ENCODE assay signal across 17 cellular contexts in genomic region chr5:35899805-35900204, GRCh38. TPM values are rescaled to one million over a fixed set of nuclear protein-coding genes. Genes with fewer than 3 reads are reported as not detected.
DNase-seq lines count a peak whose midpoint lies in the region; ATAC-seq, FAIRE-seq and TF ChIP-seq lines count a peak whose summit lies in the region.
"Had no signal": no experiment of that assay in that cellular context is flagged by ENCODE, and none has a peak within 500 bp of the region (broad histone marks: within the 10 kb centered on the region; RNA-seq: fewer than 3 reads in every experiment).

No MANE protein-coding gene starts in this region.

- CTCF ChIA-PET in GM12878 (lab: Yijun Ruan, JAX): interaction anchor here (0.9 to 2.7 kb wide), 8 partner anchors 9 to 463 kb away, joined by 3 to 13 read pairs (median 6); no protein-coding TSS in a partner anchor

- peaks cover 46% of the 10 kb centered on the region for H3K4me1 ChIP-seq in GM12878 (ENCODE audit: control insufficient read depth, insufficient read depth, low read length)
- H3K4me1 ChIP-seq: foreskin keratinocyte had no signal

- TF ChIP-seq CTCF in GM06990 (IDR thresholded peaks at IDR 0.05; ENCODE audit: insufficient read depth, low read length, poor library complexity, severe bottlenecking): no peak
- TF ChIP-seq CTCF in GM12878 (IDR thresholded peaks at IDR 0.05 in 2 of 3, conservative IDR thresholded peaks at IDR 0.05 in 1 of 3; ENCODE audit: control insufficient read depth in 2 of 3, extremely low read depth in 1 of 3, insufficient read depth in 1 of 3, low read depth in 3 of 3, low read length in 3 of 3): no peak
- no peak for TF ChIP-seq CTCF in foreskin fibroblast (IDR thresholded peaks at IDR 0.05; ENCODE audit: low read depth, low read length)

- H3K27ac ChIP-seq in KOPT-K1 (ENCODE audit: low read depth, low read length, poor library complexity, severe bottlenecking) (peak overlapping the region; percentile 80), GM12878 (ENCODE audit: control insufficient read depth, insufficient read depth) (peak overlapping the region; percentile 66)
- H3K27ac ChIP-seq: foreskin keratinocyte, HL-60 had no signal

- H3K79me2 ChIP-seq in GM12878 (ENCODE audit: control insufficient read depth, insufficient read depth, low read length): no peaks in the 10 kb centered on the region

- WGBS in GM12878 (ENCODE audit: insufficient coverage, insufficient replicate concordance, low lambda C conversion rate, missing lambda C conversion rate): 1% methylated on average over 3 of the region's 3 CpGs

- H3K4me3 ChIP-seq in GM06990 (replicated peaks; ENCODE audit: low read depth, low read length) (no peak overlapping the region), GM12878 (no peak overlapping the region), foreskin fibroblast (ENCODE audit: low read depth in 1 of 2, low read length in 2 of 2) (no peak overlapping the region)
- H3K4me3 ChIP-seq: smooth muscle cell had no signal

- H3K36me3 ChIP-seq in GM06990 (ENCODE audit: control insufficient read depth, insufficient read depth, low read length): no peaks in the 10 kb centered on the region
- H3K36me3 ChIP-seq in KOPT-K1 (ENCODE audit: insufficient read depth, low read length): no peaks in the 10 kb centered on the region
- no peaks in the 10 kb centered on the region for H3K36me3 ChIP-seq in GM12878 (ENCODE audit: control insufficient read depth in 2 of 2, insufficient read depth in 2 of 2, low read length in 1 of 2)

- H4K20me1 ChIP-seq in GM12878 (ENCODE audit: control insufficient read depth, insufficient read depth): no peaks in the 10 kb centered on the region

- peak; percentile 37 for ATAC-seq in GM12878
- ATAC-seq in GM18873 (IDR thresholded peaks at IDR 0.05; ENCODE audit: low FRiP score, unreplicated experiment): no peak
- ATAC-seq in GM21360 (IDR thresholded peaks at IDR 0.05; ENCODE audit: unreplicated experiment): no peak
- ATAC-seq: foreskin keratinocyte had no signal

- in situ Hi-C loops in GM12878 (cut with MboI): no loop called here

- RAD21 ChIA-PET in GM12878 (lab: Charles Lee; ENCODE audit: unreplicated experiment): interaction anchor here (0.8 to 3.0 kb wide), 14 partner anchors 15 to 105 kb away, joined by 3 to 13 read pairs (median 4); no protein-coding TSS in a partner anchor

- intact Hi-C loops in GM12878 (cut with micrococcal nuclease; ENCODE audit: unreplicated experiment): no loop called here

- no peak for TF ChIP-seq POLR2A in GM12878 (IDR thresholded peaks at IDR 0.05; ENCODE audit: low read depth, low read length)

- peak; percentile 5 for FAIRE-seq in GM18507 (lab: Jason Lieb, UNC)
- peak; percentile 49 for FAIRE-seq in GM12878 (lab: Jason Lieb, UNC)
- FAIRE-seq in frontal cortex (lab: Jason Lieb, UNC): no peak

- SMC1A ChIA-PET in GM12878 (lab: Charles Lee; ENCODE audit: uncharacterized antibody, unreplicated experiment): interaction anchor here (0.8 to 13.7 kb wide), 8 partner anchors 8 to 670 kb away, joined by 3 to 238 read pairs (median 8); partner anchors contain the start of gene IL7R

- DNase-seq in GM06990 (ENCODE audit: extremely low read depth, insufficient read length) (peak; percentile 46), GM18507 (ENCODE audit: extremely low spot score, insufficient read length, low read depth) (no peak), GM12878 (ENCODE audit: low read depth, low spot score) (no peak), frontal cortex (ENCODE audit: low spot score in 2 of 2) (no peak), foreskin fibroblast (no peak)
- DNase-seq: activated CD4-positive, CD25-positive, alpha-beta regulatory T cell; foreskin keratinocyte; GDM1; NCI-H1930 had no signal

- TF ChIP-seq EP300 in GM12878 (IDR thresholded peaks at IDR 0.05; ENCODE audit: borderline replicate concordance in 1 of 2, control insufficient read depth in 1 of 2, low read depth in 2 of 2, low read length in 2 of 2): 0 out of 4 replicates have a peak, but pooled peaks of 1 of the 2 experiments have one; percentile 27

- TF ChIP-seq RAD21 in GM12878 (IDR thresholded peaks at IDR 0.05; ENCODE audit: insufficient read depth, low read depth, low read length): no peak

- peak overlapping the region; percentile 2; the same call in 1 of the 2 replicates for H2AFZ ChIP-seq in GM12878 (ENCODE audit: control insufficient read depth, low read depth, low read length)

- H3K9me3 ChIP-seq in KOPT-K1 (ENCODE audit: insufficient read depth, low read length, poor library complexity, severe bottlenecking): peaks cover 11% of the 10 kb centered on the region
- no peaks in the 10 kb centered on the region for H3K9me3 ChIP-seq in GM12878 (replicated peaks; ENCODE audit: control insufficient read depth, insufficient read depth, low read length)

- H3K27me3 ChIP-seq in GM06990 (replicated peaks; ENCODE audit: control insufficient read depth, insufficient read depth, low read length): no peaks in the 10 kb centered on the region
- H3K27me3 ChIP-seq in GM12878 (replicated peaks in 1 of 2; ENCODE audit: control insufficient read depth in 2 of 2, insufficient read depth in 2 of 2, low read length in 1 of 2): no peaks in the 10 kb centered on the region
- H3K27me3 ChIP-seq: foreskin keratinocyte had no signal

- no TSS peak for BruUV-seq in GM12878 (replicated peaks; lab: Mats Ljungman, UMichigan)

- POLR2A ChIA-PET in GM12878 (lab: Charles Lee): interaction anchor here (1.0 to 5.6 kb wide), 6 partner anchors 8 to 44 kb away, joined by 3 to 23 read pairs (median 5); partner anchors contain the start of gene IL7R

- no peak overlapping the region for H3K4me2 ChIP-seq in GM12878 (ENCODE audit: control insufficient read depth, insufficient read depth)
- H3K4me2 ChIP-seq: smooth muscle cell had no signal

- no peak overlapping the region for H3K9ac ChIP-seq in GM12878 (ENCODE audit: control insufficient read depth, insufficient read depth, low read length)

TF ChIP-seq in GM12878, 131 proteins besides CTCF, POLR2A, EP300 and RAD21 (continues in another document):
- TF ChIP-seq STAT1 (conservative IDR thresholded peaks at IDR 0.05): no peak
- TF ChIP-seq CHD1 (IDR thresholded peaks at IDR 0.05; ENCODE audit: low read depth, low read length): no peak
- TF ChIP-seq NFXL1 (IDR thresholded peaks at IDR 0.05; ENCODE audit: borderline replicate concordance): no peak
- TF ChIP-seq ATF7 (IDR thresholded peaks at IDR 0.05; ENCODE audit: low read depth): 0 out of 2 replicates have a peak, but pooled peaks have one; percentile 17
- no peak for TF ChIP-seq ZNF207 (IDR thresholded peaks at IDR 0.05; ENCODE audit: borderline replicate concordance)
- no peak for TF ChIP-seq BRCA1 (IDR thresholded peaks at IDR 0.05; ENCODE audit: low read depth, low read length)
- TF ChIP-seq RELB (IDR thresholded peaks at IDR 0.05; ENCODE audit: low read depth): no peak
- no peak for TF ChIP-seq ZBED1 (IDR thresholded peaks at IDR 0.05; ENCODE audit: borderline replicate concordance)

RNA-seq across cellular contexts. Expression of gene CAPSL, which starts 38.6 kb away (rescaled TPM):
- total RNA-seq in GM12878 (2013; cell fraction: nucleolus; rRNA removed): not detected in 2 replicates
- total RNA-seq in GM12878 (2014; rRNA removed): 0.11 TPM in 1 of 2 replicates, not detected in the other
- total RNA-seq in GM12878 (2014; rRNA removed; fragmentation: Illumina TruSeq; extraction: Trizol): 0.18 TPM in 1 of 2 replicates, not detected in the other
- total RNA-seq in GM12878 (2021): not detected in 2 replicates
- not detected for polyA plus RNA-seq in GM12878 (2011; ENCODE audit: low read depth)
- 0.57 and 0.69 TPM in 2 replicates for polyA plus RNA-seq in GM12878 (2011; rRNA removed)
- polyA plus RNA-seq in GM12878 (2011; cell fraction: cytosol; rRNA removed): 0.07 and 0.17 TPM in 2 replicates
- 0.16 and 0.34 TPM in 2 replicates for polyA plus RNA-seq in GM12878 (2011; cell fraction: nucleus; rRNA removed)
- polyA plus RNA-seq in GM12878 (2012): not detected in 2 replicates
- not detected in 2 replicates for polyA plus RNA-seq in GM12878 (2014; fragmentation: Illumina TruSeq; extraction: Trizol)
- polyA plus RNA-seq in GM12878 (2014; fragmentation: Nextera tagmentation; extraction: Ambion mirVana): under 1 TPM in 1 of 2 experiments, not detected in 1; 0.20 TPM
- polyA plus RNA-seq in GM12878 (2014; rRNA removed): 0.14 TPM in 1 of 2 replicates, not detected in the other
- polyA plus RNA-seq in GM12878 (2016; fragmentation: Nextera tagmentation; extraction: Ambion mirVana): under 1 TPM in 1 of 2 experiments, not detected in 1; 0.19 TPM
- polyA minus RNA-seq in GM12878 (2011; rRNA and poly(A)+ RNA removed): not detected in 2 replicates
- not detected in 2 replicates for polyA minus RNA-seq in GM12878 (2011; cell fraction: cytosol; rRNA and poly(A)+ RNA removed)
- polyA minus RNA-seq in GM12878 (2011; cell fraction: nucleus; rRNA and poly(A)+ RNA removed): 0.60 TPM in 1 of 2 replicates, not detected in the other
- not detected for total RNA-seq in frontal cortex
- total RNA-seq: foreskin keratinocyte, osteocyte, temporal lobe had no signal
- polyA plus RNA-seq: CD14-positive monocyte, foreskin keratinocyte, smooth muscle cell had no signal

RNA-seq across cellular contexts. Expression of gene IL7R, which starts 43.1 kb away (rescaled TPM):
- total RNA-seq in GM12878 (2013; cell fraction: nucleolus; rRNA removed): 67.0 and 73.7 TPM in 2 replicates
- total RNA-seq in GM12878 (2014; rRNA removed) (0.73 and 1.7 TPM in 2 replicates), GM12878 (2014; rRNA removed; fragmentation: Illumina TruSeq; extraction: Trizol) (0.51 and 0.98 TPM in 2 replicates), GM12878 (2021) (1.3 and 1.5 TPM in 2 replicates), frontal cortex (0.41 TPM)
- 0.28 TPM for polyA plus RNA-seq in GM12878 (2011; ENCODE audit: low read depth)
- polyA plus RNA-seq in GM12878 (2011; rRNA removed) (21.1 and 27.2 TPM in 2 replicates), GM12878 (2014; fragmentation: Illumina TruSeq; extraction: Trizol) (1.3 and 2.1 TPM in 2 replicates), GM12878 (2014; fragmentation: Nextera tagmentation; extraction: Ambion mirVana) (under 1 TPM; 0.52 to 0.97 TPM), GM12878 (2014; rRNA removed) (0.40 and 0.63 TPM in 2 replicates), GM12878 (2016; fragmentation: Nextera tagmentation; extraction: Ambion mirVana) (under 1 TPM; 0.62 to 0.63 TPM)
- 20.7 and 30.0 TPM in 2 replicates for polyA plus RNA-seq in GM12878 (2011; cell fraction: cytosol; rRNA removed)
- polyA plus RNA-seq in GM12878 (2011; cell fraction: nucleus; rRNA removed): 28.1 and 34.5 TPM in 2 replicates
- 0.61 and 1.1 TPM in 2 replicates for polyA plus RNA-seq in GM12878 (2012)
- polyA minus RNA-seq in GM12878 (2011; rRNA and poly(A)+ RNA removed): 49.3 and 52.3 TPM in 2 replicates
- polyA minus RNA-seq in GM12878 (2011; cell fraction: cytosol; rRNA and poly(A)+ RNA removed): 11.5 and 11.7 TPM in 2 replicates
- polyA minus RNA-seq in GM12878 (2011; cell fraction: nucleus; rRNA and poly(A)+ RNA removed): 18.3 and 26.8 TPM in 2 replicates
